In the genomic region with DNA sequence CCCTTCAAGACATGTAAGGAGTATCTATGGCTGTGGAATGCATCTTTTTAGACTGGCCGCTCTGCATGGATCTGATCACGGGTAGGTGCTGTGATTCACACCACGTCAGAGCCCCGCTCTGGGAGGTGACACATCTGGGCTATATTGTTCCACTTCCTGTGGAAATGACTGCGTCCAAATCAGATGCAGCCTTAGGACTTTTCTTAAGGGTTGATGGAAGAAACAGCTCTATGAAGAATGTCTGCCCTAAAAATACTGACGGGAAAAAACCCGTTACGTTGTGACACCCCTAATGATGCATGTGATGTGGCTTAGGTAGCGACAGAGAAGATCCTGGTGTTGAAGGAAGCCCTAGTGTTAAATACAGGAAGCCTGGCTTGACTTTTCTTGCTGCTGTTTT, we compare ENCODE assay signal across 8 cellular contexts. TPM values are rescaled to one million over a fixed set of nuclear protein-coding genes. Genes with fewer than 3 reads are reported as not detected.
DNase-seq lines count a peak whose midpoint lies in the region; ATAC-seq and TF ChIP-seq lines count a peak whose summit lies in the region.

No MANE protein-coding gene starts in this region.

- H3K27me3 Mint-ChIP-seq in MCF 10A (ENCODE audit: insufficient read depth, unreplicated experiment) (no peaks in the 10 kb centered on the region), osteocyte (ENCODE audit: unreplicated experiment) (no peaks in the 10 kb centered on the region)

- H3K4me1 Mint-ChIP-seq in MCF 10A (ENCODE audit: insufficient read depth, unreplicated experiment) (peaks cover 10% of the 10 kb centered on the region), osteocyte (ENCODE audit: unreplicated experiment) (peaks cover 23% of the 10 kb centered on the region)

- POLR2A ChIA-PET in AG04450 (lab: Yijun Ruan, JAX): interaction anchor here (1.4 kb wide), 1 partner anchor 12 kb away, joined by 3 read pairs; a partner anchor contains a TSS
- POLR2A ChIA-PET in MCF 10A (lab: Yijun Ruan, JAX): interaction anchor here (1.8 kb wide), 1 partner anchor 12 kb away, joined by 4 read pairs; a partner anchor contains a TSS

- no peaks in the 10 kb centered on the region for H3K27me3 ChIP-seq in AG04450 (ENCODE audit: control insufficient read depth, insufficient read depth, low read length)

- no peak overlapping the region for H3K4me3 Mint-ChIP-seq in MCF 10A (ENCODE audit: unreplicated experiment)
- H3K4me3 Mint-ChIP-seq in osteocyte (ENCODE audit: unreplicated experiment): no peak overlapping the region

- no peak overlapping the region for H3K4me3 ChIP-seq in AG04450 (ENCODE audit: low read depth, low read length)

- BruUV-seq in MCF 10A (replicated peaks; lab: Mats Ljungman, UMichigan): no TSS peak

- DNase-seq in AG04450 (ENCODE audit: low read depth, low spot score): no peak
- DNase-seq in T-helper 22 cell (ENCODE audit: low read depth): peak; percentile 50
- DNase-seq in MCF 10A (ENCODE audit: unreplicated experiment): peak; percentile 30
- no peak for DNase-seq in osteocyte (ENCODE audit: extremely low spot score, unreplicated experiment)
- no peak for DNase-seq in NCI-H1417 treated with DMSO at 0.1 percent for 48 hours (lab: John Stamatoyannopoulos, UW)
- DNase-seq in NCI-H2029 treated with DMSO at 0.1 percent for 48 hours (lab: John Stamatoyannopoulos, UW): no peak
- DNase-seq in DMS 273 treated with DMSO at 0.1 percent for 48 hours (lab: John Stamatoyannopoulos, UW): no peak

- TF ChIP-seq CTCF in AG04450 (IDR thresholded peaks at IDR 0.05; ENCODE audit: low read depth, low read length) (no peak), MCF 10A (IDR thresholded peaks at IDR 0.05; ENCODE audit: unreplicated experiment) (no peak), osteocyte (IDR thresholded peaks at IDR 0.05) (no peak)

- no peak for ATAC-seq in HG03025 (IDR thresholded peaks at IDR 0.05; ENCODE audit: low FRiP score, unreplicated experiment)

- H3K27ac Mint-ChIP-seq in MCF 10A (ENCODE audit: low read depth, unreplicated experiment) (no peak overlapping the region), osteocyte (ENCODE audit: unreplicated experiment) (peak overlapping the region; percentile 35)

- peak overlapping the region; percentile 21 for H3K27ac ChIP-seq in AG04450 (ENCODE audit: low read depth, low read length)

- intact Hi-C loops in MCF 10A (cut with micrococcal nuclease): no loop called here

- CTCF ChIA-PET in AG04450 (lab: Charles Lee): no interaction called here
- CTCF ChIA-PET in MCF 10A (lab: Yijun Ruan, JAX): interaction anchor here (0.7 to 1.3 kb wide), 2 partner anchors 328 to 598 kb away, joined by 3 read pairs; no protein-coding TSS in a partner anchor

- H3K9me3 Mint-ChIP-seq in MCF 10A (ENCODE audit: unreplicated experiment): no peaks in the 10 kb centered on the region
- no peaks in the 10 kb centered on the region for H3K9me3 Mint-ChIP-seq in osteocyte (ENCODE audit: unreplicated experiment)

- H3K36me3 Mint-ChIP-seq in MCF 10A (ENCODE audit: insufficient read depth, unreplicated experiment) (peaks cover 24% of the 10 kb centered on the region), osteocyte (ENCODE audit: unreplicated experiment) (no peaks in the 10 kb centered on the region)

- no peaks in the 10 kb centered on the region for H3K9me3 ChIP-seq in AG04450 (ENCODE audit: control insufficient read depth, insufficient read depth, low read length)

RNA-seq across cellular contexts. Expression of a gene that starts 12.2 kb away (rescaled TPM):
- 18.5 and 18.6 TPM in 2 replicates for polyA plus RNA-seq in AG04450 (2011; rRNA removed)
- 31.2 and 37.4 TPM in 2 replicates for polyA minus RNA-seq in AG04450 (2011; rRNA and poly(A)+ RNA removed)
- total RNA-seq in MCF 10A (2022): 38.2 and 41.5 TPM in 2 replicates
- 19.5 and 20.5 TPM in 2 replicates for total RNA-seq in osteocyte

RNA-seq across cellular contexts. Expression of a gene that starts 27.1 kb away (rescaled TPM):
- polyA plus RNA-seq in AG04450 (2011; rRNA removed): not detected in 2 replicates
- polyA minus RNA-seq in AG04450 (2011; rRNA and poly(A)+ RNA removed): not detected in 2 replicates
- total RNA-seq in MCF 10A (2022) (not detected in 2 replicates), osteocyte (not detected in 2 replicates)

Comparison
In these comparisons a context has a peak if more than half of its experiments do, and no peak if none do; other contexts are left out.
1. DNase-seq: peak in T-helper 22 cell (single experiment) and MCF 10A (single experiment); none in AG04450 (single experiment), osteocyte (single experiment), NCI-H1417 treated with DMSO at 0.1 percent for 48 hours (single experiment), NCI-H2029 treated with DMSO at 0.1 percent for 48 hours (single experiment) and DMS 273 treated with DMSO at 0.1 percent for 48 hours (single experiment).